18 cellular contexts compared by ENCODE assay signal in the genomic region with DNA sequence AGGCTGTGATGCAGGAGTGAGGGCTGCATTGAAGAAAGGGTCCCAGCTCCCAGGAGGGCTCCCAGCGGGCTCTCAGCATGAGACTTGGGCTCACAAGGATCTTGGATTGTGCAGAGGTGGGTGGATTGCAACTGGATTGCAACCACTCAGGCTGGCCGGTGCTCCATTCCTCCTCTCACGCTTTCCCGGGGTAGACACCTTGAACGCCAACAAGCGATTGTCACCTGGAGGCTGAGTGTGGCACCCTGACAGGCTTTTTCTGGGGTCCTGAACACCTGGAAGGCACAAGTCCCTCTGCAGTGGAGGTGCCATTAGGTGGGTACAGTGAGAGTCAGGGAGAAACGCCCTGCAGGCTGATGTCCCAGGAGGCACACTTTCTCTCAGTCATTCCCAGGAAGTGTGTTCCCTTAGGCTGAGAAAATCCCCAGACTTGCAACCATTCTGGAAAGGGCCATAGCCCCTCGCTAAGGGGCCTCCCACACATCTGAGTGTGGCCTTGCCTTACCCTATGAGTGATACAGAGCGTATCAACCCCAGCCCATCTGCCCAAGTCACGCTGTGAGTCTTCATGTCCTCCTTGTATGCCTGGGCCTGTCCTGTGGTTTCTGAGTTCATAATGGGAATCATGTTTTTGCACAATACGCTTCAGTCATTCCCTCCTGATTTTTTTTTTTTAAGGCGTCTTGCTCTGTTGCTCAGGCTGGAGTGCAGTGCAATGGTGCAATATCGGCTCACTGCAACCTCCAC.
"Had no signal": no experiment of that assay in that cellular context is flagged by ENCODE, and none has a peak within 500 bp of the region (broad histone marks: within the 10 kb centered on the region; RNA-seq: fewer than 3 reads in every experiment).

No MANE protein-coding gene starts in this region.

- H3K27me3 ChIP-seq: colonic mucosa, hepatocyte, neutrophil, sigmoid colon, stomach had no signal

- DNase-seq: colonic mucosa; dermis blood vessel endothelial cell; foreskin melanocyte; head of caudate nucleus; kidney glomerular epithelial cell; naive thymus-derived CD4-positive, alpha-beta T cell; nephron progenitor cell; posterior cingulate gyrus; sigmoid colon; stimulated activated CD4-positive, alpha-beta T cell treated with anti-CD3 and anti-CD28 coated beads, Interleukin-12 subunit alpha, Interleukin-12 subunit beta, amount 100 ng/mL, for 4 hours; stimulated activated naive CD4-positive, alpha-beta T cell; stomach; substantia nigra; trophoblast cell had no signal

- H3K36me3 ChIP-seq: colonic mucosa, neutrophil, sigmoid colon, stomach, thoracic aorta had no signal

- H3K4me1 ChIP-seq: colonic mucosa, sigmoid colon, stomach had no signal

- H3K27ac ChIP-seq: colonic mucosa, hepatocyte, neutrophil, sigmoid colon, stomach, thoracic aorta had no signal

- H3K9me3 ChIP-seq: colonic mucosa, neutrophil, thoracic aorta had no signal

- H3K4me2 ChIP-seq: hepatocyte had no signal

- ATAC-seq: naive thymus-derived CD4-positive, alpha-beta T cell had no signal

- H2AFZ ChIP-seq: hepatocyte had no signal

- H3K79me2 ChIP-seq: hepatocyte had no signal

- H3K4me3 ChIP-seq: colonic mucosa, hepatocyte, sigmoid colon, skin epidermis, stomach, thoracic aorta had no signal
